In genomic region chr11:62841361-62842170, GRCh38 we compare ENCODE assay signal across 8 cellular contexts. TPM values are rescaled to one million over a fixed set of nuclear protein-coding genes. Genes with fewer than 3 reads are reported as not detected.
DNase-seq lines count a peak whose midpoint lies in the region; ATAC-seq, FAIRE-seq and TF ChIP-seq lines count a peak whose summit lies in the region.

No MANE protein-coding gene starts in this region.

- H3K27me3 ChIP-seq in K562 (ENCODE audit: control insufficient read depth in 2 of 2, insufficient read depth in 2 of 2, low read length in 2 of 2) (no peaks in the 10 kb centered on the region), sigmoid colon (no peaks in the 10 kb centered on the region)

- peak; percentile 81 for DNase-seq in activated gamma-delta T cell treated with Interleukin-2 at 50 U/mL for 16 hours
- DNase-seq in activated gamma-delta T cell (lab: John Stamatoyannopoulos, UW): no peak
- peak; percentile 92 to 97 for DNase-seq in NCI-H1930 (lab: John Stamatoyannopoulos, UW)
- peak; percentile 98 for DNase-seq in T1000 (lab: John Stamatoyannopoulos, UW)
- DNase-seq in K562 (ENCODE audit: extremely low read depth in 1 of 4, low spot score in 3 of 4): peak; percentile 81 to 96 (median 88)
- peak; percentile 99 for DNase-seq in iPS DF 4.7 (ENCODE audit: extremely low read depth, low spot score)
- DNase-seq in sigmoid colon: peak; percentile 95

- intact Hi-C loops in K562 (cut with micrococcal nuclease) (loop anchor here (1.0 to 10.0 kb wide), 9 partner anchors 15 to 444 kb away; partner anchors contain the start of genes C11orf98, CSKMT, HNRNPUL2 and NXF1), sigmoid colon (cut with DNase I) (loop anchor here (2.0 to 5.0 kb wide), 2 partner anchors 39 to 54 kb away; partner anchors contain the start of genes SLC3A2 and TMEM179B)

- H3K4me2 ChIP-seq in K562 (ENCODE audit: insufficient read depth, low read length): peak overlapping the region; percentile 92

- peak; percentile 33 to 74; a peak in 3 of 4 replicates for TF ChIP-seq RAD21 in K562 (CRISPR knock-in tag; conservative IDR thresholded peaks at IDR 0.05 in 1 of 2, IDR thresholded peaks at IDR 0.05 in 1 of 2)

- H4K20me1 ChIP-seq in K562 (replicated peaks; ENCODE audit: control insufficient read depth, insufficient read depth, low read length): no peaks in the 10 kb centered on the region

- TSS peak; percentile 97 for BruUV-seq in K562 (replicated peaks; lab: Mats Ljungman, UMichigan)

- peak; percentile 100 for FAIRE-seq in K562 (lab: Jason Lieb, UNC)

- H3K79me2 ChIP-seq in K562 (ENCODE audit: control insufficient read depth, insufficient read depth, low read length): peaks cover 30% of the 10 kb centered on the region

- POLR2A ChIA-PET in K562 (lab: Yijun Ruan, JAX): interaction anchor here (0.6 to 4.1 kb wide), 74 partner anchors 9 to 1867 kb away, joined by 3 to 403 read pairs (median 6); partner anchors contain the start of genes BSCL2, C11orf98, CSKMT and EEF1G

- peak overlapping the region; percentile 33 for H3K4me3 ChIP-seq in K562
- H3K4me3 ChIP-seq in sigmoid colon: peak overlapping the region; percentile 30 to 92 (median 84)

- H3K9me3 ChIP-seq in K562 (replicated peaks; ENCODE audit: control insufficient read depth, insufficient read depth, low read depth, low read length) (no peaks in the 10 kb centered on the region; the same call in 1 of the 2 replicates), sigmoid colon (no peaks in the 10 kb centered on the region)

- TF ChIP-seq POLR2A in K562 (conservative IDR thresholded peaks at IDR 0.05) (peak; percentile 100), sigmoid colon (IDR thresholded peaks at IDR 0.05) (peak; percentile 100)

- H3K36me3 ChIP-seq in K562 (ENCODE audit: control insufficient read depth, insufficient read depth, low read length): peaks cover 15% of the 10 kb centered on the region; the same call in 2 of the 3 replicates
- peaks cover 0 to 6% (median 0%) of the 10 kb centered on the region in 4 donors for H3K36me3 ChIP-seq in sigmoid colon

- in situ Hi-C loops in K562 (cut with MboI): no loop called here

- ATAC-seq in HG02970 (IDR thresholded peaks at IDR 0.05; ENCODE audit: low FRiP score, unreplicated experiment) (peak; percentile 50), K562 (peak; percentile 89)

- no peaks in the 10 kb centered on the region for H3K9me1 ChIP-seq in K562 (ENCODE audit: control insufficient read depth, insufficient read depth, low read length)

- TF ChIP-seq EP300 in K562 (IDR thresholded peaks at IDR 0.05; ENCODE audit: low read length): peak; percentile 82
- TF ChIP-seq EP300 in sigmoid colon (IDR thresholded peaks at IDR 0.05): peak in 2 of 4 donors; percentile 3 to 75

- H3K27ac ChIP-seq in K562 (ENCODE audit: extremely low read depth, low read depth, low read length) (peak overlapping the region; percentile 89), sigmoid colon (peak overlapping the region; percentile 96 to 98 (median 98))

- 0 out of 6 replicates have a peak, but pooled peaks of 2 of the 3 experiments have one; percentile 3 to 10 for TF ChIP-seq CTCF in K562 (IDR thresholded peaks at IDR 0.05 in 2 of 3, conservative IDR thresholded peaks at IDR 0.05 in 1 of 3; ENCODE audit: insufficient read depth in 2 of 3, low read depth in 1 of 3, low read length in 3 of 3)
- TF ChIP-seq CTCF in sigmoid colon (IDR thresholded peaks at IDR 0.05): no peak

- under 1% methylated on average over 33 of the region's 33 CpGs for WGBS in K562 (ENCODE audit: insufficient coverage, low coverage, missing lambda C conversion rate)
- 0% methylated on average over 33 of the region's 33 CpGs for WGBS in sigmoid colon, 2 donors

- H2AFZ ChIP-seq in K562 (ENCODE audit: low read depth, low read length): peak overlapping the region; percentile 92

- CTCF ChIA-PET in K562 (lab: Yijun Ruan, JAX; ENCODE audit: low intra/inter-chr PET ratio): no interaction called here

- peak overlapping the region; percentile 75 to 86 for H3K9ac ChIP-seq in K562 (ENCODE audit: insufficient read depth in 1 of 2, low read depth in 2 of 2, low read length in 2 of 2)

- peaks cover 8 to 19% of the 10 kb centered on the region in 2 experiments; a peak in 3 of 5 replicates for H3K4me1 ChIP-seq in K562 (replicated peaks in 1 of 2; ENCODE audit: control insufficient read depth in 2 of 2, insufficient read depth in 2 of 2, low read length in 2 of 2)
- peaks cover 0 to 38% (median 27%) of the 10 kb centered on the region in 4 donors for H3K4me1 ChIP-seq in sigmoid colon

RNA-seq across cellular contexts. Expression of gene WDR74, which starts 2.2 kb away (rescaled TPM):
- total RNA-seq in K562 (2011; cell fraction: chromatin; rRNA removed; ENCODE audit: low replicate concordance): 146 and 260 TPM in 2 replicates
- 230 and 252 TPM in 2 replicates for total RNA-seq in K562 (2011; cell fraction: nucleolus; rRNA removed)
- 260 and 399 TPM in 2 replicates for total RNA-seq in K562 (2011; cell fraction: nucleoplasm; rRNA removed)
- 210 and 239 TPM in 2 replicates for total RNA-seq in K562 (2014; rRNA removed)
- 94.6 and 112 TPM in 2 replicates for total RNA-seq in K562 (2014; rRNA removed; fragmentation: Illumina TruSeq; extraction: Trizol)
- total RNA-seq in K562 (2015; rRNA removed; fragmentation: Illumina TruSeq; extraction: Trizol): 122 and 128 TPM in 2 replicates
- 136 TPM in 2 replicates for total RNA-seq in K562 (2021)
- 87.2 and 92.0 TPM in 2 replicates for polyA plus RNA-seq in K562 (2011; rRNA removed)
- polyA plus RNA-seq in K562 (2011; cell fraction: cytosol; rRNA removed): 101 and 156 TPM in 2 replicates
- 223 and 302 TPM in 2 replicates for polyA plus RNA-seq in K562 (2011; cell fraction: nucleus; rRNA removed)
- 75.1 and 119 TPM in 2 replicates for polyA plus RNA-seq in K562 (2012)
- 114 and 118 TPM in 2 replicates for polyA plus RNA-seq in K562 (2014; fragmentation: Illumina TruSeq; extraction: Trizol)
- polyA plus RNA-seq in K562 (2014; fragmentation: Nextera tagmentation; extraction: Ambion mirVana): 10 to 100 TPM; 32.7 to 46.2 TPM
- polyA plus RNA-seq in K562 (2014; rRNA removed): 165 and 208 TPM in 2 replicates
- polyA minus RNA-seq in K562 (2011; rRNA and poly(A)+ RNA removed): 96.2 and 110 TPM in 2 replicates
- polyA minus RNA-seq in K562 (2011; cell fraction: cytosol; rRNA and poly(A)+ RNA removed): 51.0 and 53.7 TPM in 2 replicates
- polyA minus RNA-seq in K562 (2011; cell fraction: nucleus; rRNA and poly(A)+ RNA removed): 178 and 418 TPM in 2 replicates
- total RNA-seq in sigmoid colon: 10 to 100 TPM; 22.8 to 39.7 (median 34.7) TPM
- polyA plus RNA-seq in sigmoid colon: 10 to 100 TPM; 11.6 to 47.6 (median 24.0) TPM

RNA-seq across cellular contexts. Expression of gene TEX54, which starts 8.9 kb away (rescaled TPM):
- 0.93 TPM in 1 of 2 replicates, not detected in the other for total RNA-seq in K562 (2011; cell fraction: chromatin; rRNA removed; ENCODE audit: low replicate concordance)
- total RNA-seq in K562 (2011; cell fraction: nucleolus; rRNA removed): 2.0 TPM in 1 of 2 replicates, not detected in the other
- 1.2 TPM in 1 of 2 replicates, not detected in the other for total RNA-seq in K562 (2011; cell fraction: nucleoplasm; rRNA removed)
- total RNA-seq in K562 (2014; rRNA removed) (not detected in 2 replicates), K562 (2014; rRNA removed; fragmentation: Illumina TruSeq; extraction: Trizol) (not detected in 2 replicates), K562 (2015; rRNA removed; fragmentation: Illumina TruSeq; extraction: Trizol) (not detected in 2 replicates), K562 (2021) (not detected in 2 replicates), sigmoid colon (1 to 10 TPM in 1 of 4 donors, not detected in 3; 2.1 TPM)
- polyA plus RNA-seq in K562 (2011; rRNA removed) (not detected in 2 replicates), K562 (2014; fragmentation: Illumina TruSeq; extraction: Trizol) (not detected in 2 replicates), K562 (2014; fragmentation: Nextera tagmentation; extraction: Ambion mirVana) (not detected), K562 (2014; rRNA removed) (not detected in 2 replicates), sigmoid colon (not detected)
- not detected in 2 replicates for polyA plus RNA-seq in K562 (2011; cell fraction: cytosol; rRNA removed)
- polyA plus RNA-seq in K562 (2011; cell fraction: nucleus; rRNA removed): not detected in 2 replicates
- polyA plus RNA-seq in K562 (2012): not detected in 2 replicates
- not detected in 2 replicates for polyA minus RNA-seq in K562 (2011; rRNA and poly(A)+ RNA removed)
- not detected in 2 replicates for polyA minus RNA-seq in K562 (2011; cell fraction: cytosol; rRNA and poly(A)+ RNA removed)
- polyA minus RNA-seq in K562 (2011; cell fraction: nucleus; rRNA and poly(A)+ RNA removed): not detected in 2 replicates

RNA-seq across cellular contexts. Expression of gene STX5, which starts 9.7 kb away (rescaled TPM):
- total RNA-seq in K562 (2011; cell fraction: chromatin; rRNA removed; ENCODE audit: low replicate concordance): 46.3 and 74.6 TPM in 2 replicates
- 33.7 and 41.5 TPM in 2 replicates for total RNA-seq in K562 (2011; cell fraction: nucleolus; rRNA removed)
- 38.8 and 41.1 TPM in 2 replicates for total RNA-seq in K562 (2011; cell fraction: nucleoplasm; rRNA removed)
- 24.3 and 28.3 TPM in 2 replicates for total RNA-seq in K562 (2014; rRNA removed)
- total RNA-seq in K562 (2014; rRNA removed; fragmentation: Illumina TruSeq; extraction: Trizol): 17.2 and 17.4 TPM in 2 replicates
- 19.4 TPM in 2 replicates for total RNA-seq in K562 (2015; rRNA removed; fragmentation: Illumina TruSeq; extraction: Trizol)
- 24.8 and 26.9 TPM in 2 replicates for total RNA-seq in K562 (2021)
- 28.6 and 34.5 TPM in 2 replicates for polyA plus RNA-seq in K562 (2011; rRNA removed)
- polyA plus RNA-seq in K562 (2011; cell fraction: cytosol; rRNA removed): 35.9 and 38.3 TPM in 2 replicates
- 30.2 and 48.1 TPM in 2 replicates for polyA plus RNA-seq in K562 (2011; cell fraction: nucleus; rRNA removed)
- polyA plus RNA-seq in K562 (2012): 22.3 and 69.5 TPM in 2 replicates
- polyA plus RNA-seq in K562 (2014; fragmentation: Illumina TruSeq; extraction: Trizol): 27.8 TPM in 2 replicates
- 1 to 10 TPM; 2.8 to 3.6 TPM for polyA plus RNA-seq in K562 (2014; fragmentation: Nextera tagmentation; extraction: Ambion mirVana)
- 23.7 and 27.7 TPM in 2 replicates for polyA plus RNA-seq in K562 (2014; rRNA removed)
- polyA minus RNA-seq in K562 (2011; rRNA and poly(A)+ RNA removed): 36.3 and 40.4 TPM in 2 replicates
- polyA minus RNA-seq in K562 (2011; cell fraction: cytosol; rRNA and poly(A)+ RNA removed): 14.2 and 15.6 TPM in 2 replicates
- polyA minus RNA-seq in K562 (2011; cell fraction: nucleus; rRNA and poly(A)+ RNA removed): 18.3 and 23.7 TPM in 2 replicates
- 10 to 100 TPM; 27.1 to 37.8 (median 31.2) TPM for total RNA-seq in sigmoid colon
- 10 to 100 TPM; 27.8 to 31.2 (median 28.9) TPM for polyA plus RNA-seq in sigmoid colon

RNA-seq across cellular contexts. Expression of gene NXF1, which starts 36.3 kb away (rescaled TPM):
- 197 and 278 TPM in 2 replicates for total RNA-seq in K562 (2011; cell fraction: chromatin; rRNA removed; ENCODE audit: low replicate concordance)
- 110 and 133 TPM in 2 replicates for total RNA-seq in K562 (2011; cell fraction: nucleolus; rRNA removed)
- 134 and 162 TPM in 2 replicates for total RNA-seq in K562 (2011; cell fraction: nucleoplasm; rRNA removed)
- 24.4 and 36.9 TPM in 2 replicates for total RNA-seq in K562 (2014; rRNA removed)
- 24.0 and 28.5 TPM in 2 replicates for total RNA-seq in K562 (2014; rRNA removed; fragmentation: Illumina TruSeq; extraction: Trizol)
- total RNA-seq in K562 (2015; rRNA removed; fragmentation: Illumina TruSeq; extraction: Trizol): 35.3 and 35.8 TPM in 2 replicates
- total RNA-seq in K562 (2021): 60.2 and 64.7 TPM in 2 replicates
- 18.1 and 26.3 TPM in 2 replicates for polyA plus RNA-seq in K562 (2011; rRNA removed)
- 34.4 and 39.3 TPM in 2 replicates for polyA plus RNA-seq in K562 (2011; cell fraction: cytosol; rRNA removed)
- polyA plus RNA-seq in K562 (2011; cell fraction: nucleus; rRNA removed): 182 and 294 TPM in 2 replicates
- polyA plus RNA-seq in K562 (2012): 55.7 and 62.4 TPM in 2 replicates
- polyA plus RNA-seq in K562 (2014; fragmentation: Illumina TruSeq; extraction: Trizol): 86.9 and 98.3 TPM in 2 replicates
- 10 to 100 TPM; 26.8 to 68.8 TPM for polyA plus RNA-seq in K562 (2014; fragmentation: Nextera tagmentation; extraction: Ambion mirVana)
- 34.4 and 41.1 TPM in 2 replicates for polyA plus RNA-seq in K562 (2014; rRNA removed)
- polyA minus RNA-seq in K562 (2011; rRNA and poly(A)+ RNA removed): 50.1 and 55.8 TPM in 2 replicates
- 25.8 and 39.4 TPM in 2 replicates for polyA minus RNA-seq in K562 (2011; cell fraction: cytosol; rRNA and poly(A)+ RNA removed)
- 37.7 and 52.9 TPM in 2 replicates for polyA minus RNA-seq in K562 (2011; cell fraction: nucleus; rRNA and poly(A)+ RNA removed)
- 10 to 100 TPM; 33.2 to 68.1 (median 43.0) TPM for total RNA-seq in sigmoid colon
- polyA plus RNA-seq in sigmoid colon: 10 to 100 TPM; 20.3 to 63.3 (median 22.8) TPM

RNA-seq across cellular contexts. Expression of gene SLC3A2, which starts 39.1 kb away (rescaled TPM):
- 762 and 871 TPM in 2 replicates for total RNA-seq in K562 (2011; cell fraction: chromatin; rRNA removed; ENCODE audit: low replicate concordance)
- total RNA-seq in K562 (2011; cell fraction: nucleolus; rRNA removed): 808 and 809 TPM in 2 replicates
- total RNA-seq in K562 (2011; cell fraction: nucleoplasm; rRNA removed): 628 and 726 TPM in 2 replicates
- total RNA-seq in K562 (2014; rRNA removed): 245 and 289 TPM in 2 replicates
- total RNA-seq in K562 (2014; rRNA removed; fragmentation: Illumina TruSeq; extraction: Trizol): 214 and 276 TPM in 2 replicates
- total RNA-seq in K562 (2015; rRNA removed; fragmentation: Illumina TruSeq; extraction: Trizol): 120 and 132 TPM in 2 replicates
- 255 and 276 TPM in 2 replicates for total RNA-seq in K562 (2021)
- polyA plus RNA-seq in K562 (2011; rRNA removed): 282 and 323 TPM in 2 replicates
- 289 and 316 TPM in 2 replicates for polyA plus RNA-seq in K562 (2011; cell fraction: cytosol; rRNA removed)
- polyA plus RNA-seq in K562 (2011; cell fraction: nucleus; rRNA removed): 1,169 and 1,253 TPM in 2 replicates
- polyA plus RNA-seq in K562 (2012): 196 and 375 TPM in 2 replicates
- 183 and 221 TPM in 2 replicates for polyA plus RNA-seq in K562 (2014; fragmentation: Illumina TruSeq; extraction: Trizol)
- polyA plus RNA-seq in K562 (2014; fragmentation: Nextera tagmentation; extraction: Ambion mirVana): 10 to 100 TPM; 20.0 to 39.7 TPM
- 254 and 296 TPM in 2 replicates for polyA plus RNA-seq in K562 (2014; rRNA removed)
- polyA minus RNA-seq in K562 (2011; rRNA and poly(A)+ RNA removed): 168 and 173 TPM in 2 replicates
- 167 and 196 TPM in 2 replicates for polyA minus RNA-seq in K562 (2011; cell fraction: cytosol; rRNA and poly(A)+ RNA removed)
- 164 and 348 TPM in 2 replicates for polyA minus RNA-seq in K562 (2011; cell fraction: nucleus; rRNA and poly(A)+ RNA removed)
- 10 to 100 TPM; 44.0 to 70.4 (median 50.4) TPM for total RNA-seq in sigmoid colon
- polyA plus RNA-seq in sigmoid colon: 100 to 1,000 TPM in 1 of 3 donors, 10 to 100 TPM in 2; 16.8 to 128 (median 39.1) TPM

Comparison
In these comparisons a context has a peak if more than half of its experiments do, and no peak if none do; other contexts are left out.
1. CTCF ChIP-seq: peak in K562 (2 of 3); none in sigmoid colon (0 of 4).